In genomic region chr7:42745357-42746022, GRCh38 we compare ENCODE assay signal across 8 cellular contexts.
DNase-seq lines count a peak whose midpoint lies in the region; ATAC-seq, FAIRE-seq and TF ChIP-seq lines count a peak whose summit lies in the region.

No MANE protein-coding gene starts in this region.

- H3K4me3 ChIP-seq in HFF-Myc (replicated peaks; ENCODE audit: low read depth, low read length) (no peak overlapping the region), heart right ventricle (no peak overlapping the region)

- no TSS peak for BruUV-seq in Calu3 (replicated peaks; lab: Mats Ljungman, UMichigan)

- peaks cover 0 to 8% (median 0%) of the 10 kb centered on the region in 11 donors for H3K9me3 ChIP-seq in heart right ventricle

- no peak for TF ChIP-seq POLR2A in GM12891 (IDR thresholded peaks at IDR 0.05; ENCODE audit: low read depth, low read length)

- 34 to 35% methylated on average over 3 of the region's 3 CpGs for WGBS in heart right ventricle, 2 donors

- no peak overlapping the region for H3K4me3 Mint-ChIP-seq in Calu3 (ENCODE audit: low read depth, unreplicated experiment)
- H3K4me3 Mint-ChIP-seq in activated CD4-positive, alpha-beta T cell treated with anti-CD3 and anti-CD28 coated beads, Interleukin-2, amount 10 ng/mL, durations not matched to agents 24 days and 14 days = no peak overlapping the region
- H3K4me3 Mint-ChIP-seq in stimulated activated naive B cell treated with anti-CD40 and anti-IgM and Interleukin-4, amounts not matched to agents 10 μg/mL and 1 μg/mL and 100 μg/mL, for 72 hours = no peak overlapping the region

- peaks cover 15% of the 10 kb centered on the region for H3K9me3 Mint-ChIP-seq in Calu3 (ENCODE audit: low read depth, unreplicated experiment)
- H3K9me3 Mint-ChIP-seq in activated CD4-positive, alpha-beta T cell treated with anti-CD3 and anti-CD28 coated beads, Interleukin-2, amount 10 ng/mL, durations not matched to agents 24 days and 14 days = peaks cover 7% of the 10 kb centered on the region
- H3K9me3 Mint-ChIP-seq in stimulated activated naive B cell treated with anti-CD40 and anti-IgM and Interleukin-4, amounts not matched to agents 10 μg/mL and 1 μg/mL and 100 μg/mL, for 72 hours = peaks cover 0 to 4% of the 10 kb centered on the region in 2 donors

- H3K27me3 Mint-ChIP-seq in Calu3 (ENCODE audit: unreplicated experiment) = no peaks in the 10 kb centered on the region
- H3K27me3 Mint-ChIP-seq in activated CD4-positive, alpha-beta T cell treated with anti-CD3 and anti-CD28 coated beads, Interleukin-2, amount 10 ng/mL, durations not matched to agents 24 days and 14 days = no peaks in the 10 kb centered on the region
- H3K27me3 Mint-ChIP-seq in stimulated activated naive B cell treated with anti-CD40 and anti-IgM and Interleukin-4, amounts not matched to agents 10 μg/mL and 1 μg/mL and 100 μg/mL, for 72 hours = peaks cover 0 to 3% of the 10 kb centered on the region in 2 donors

- intact Hi-C loops in Calu3 (cut with micrococcal nuclease; ENCODE audit: unreplicated experiment) (no loop called here), heart right ventricle (cut with DNase I) (no loop called here)
- intact Hi-C loops in activated CD4-positive, alpha-beta T cell treated with anti-CD3 and anti-CD28 coated beads, Interleukin-2, amount 10 ng/mL, durations not matched to agents 24 days and 14 days (cut with micrococcal nuclease) = loop anchor here (10.0 kb wide), 1 partner anchor 139 kb away; no protein-coding TSS in a partner anchor

- CTCF ChIA-PET in Calu3 (lab: Charles Lee) = interaction anchor here (0.6 kb wide), 1 partner anchor 954 kb away, joined by 3 read pairs; no protein-coding TSS in a partner anchor

- H3K27ac ChIP-seq in heart right ventricle = peak overlapping the region in 1 of 10 donors; percentile 1

- DNase-seq in Calu3 = peak; percentile 43
- DNase-seq in HFF-Myc (ENCODE audit: extremely low read depth, low read depth) = no peak
- peak; percentile 63 for DNase-seq in activated CD4-positive, alpha-beta T cell treated with anti-CD3 and anti-CD28 coated beads, Interleukin-2, amount 10 ng/mL, durations not matched to agents 24 days and 14 days
- peak; percentile 33 to 36 for DNase-seq in heart right ventricle
- DNase-seq in stimulated activated naive B cell treated with anti-CD40 and anti-IgM and Interleukin-4, amounts not matched to agents 10 μg/mL and 1 μg/mL and 100 μg/mL, for 72 hours = peak; percentile 1
- DNase-seq in effector CD8-positive, alpha-beta T cell (lab: John Stamatoyannopoulos, UW) = no peak
- DNase-seq in GM12891 (ENCODE audit: insufficient read length, low spot score) = no peak

- no peak for FAIRE-seq in GM12891 (lab: Jason Lieb, UNC)

- no peaks in the 10 kb centered on the region for H3K4me1 Mint-ChIP-seq in Calu3 (ENCODE audit: low read depth, unreplicated experiment)
- H3K4me1 Mint-ChIP-seq in activated CD4-positive, alpha-beta T cell treated with anti-CD3 and anti-CD28 coated beads, Interleukin-2, amount 10 ng/mL, durations not matched to agents 24 days and 14 days = no peaks in the 10 kb centered on the region
- H3K4me1 Mint-ChIP-seq in stimulated activated naive B cell treated with anti-CD40 and anti-IgM and Interleukin-4, amounts not matched to agents 10 μg/mL and 1 μg/mL and 100 μg/mL, for 72 hours = no peaks in the 10 kb centered on the region

- H3K36me3 ChIP-seq in heart right ventricle = no peaks in the 10 kb centered on the region

- no peaks in the 10 kb centered on the region for H3K27me3 ChIP-seq in heart right ventricle

- TF ChIP-seq CTCF in Calu3 (IDR thresholded peaks at IDR 0.05; ENCODE audit: unreplicated experiment) = peak; percentile 61
- TF ChIP-seq CTCF in HFF-Myc (IDR thresholded peaks at IDR 0.05; ENCODE audit: low read depth, low read length, missing control alignments) = peak; percentile 89
- peak; percentile 8 to 59 (median 47) for TF ChIP-seq CTCF in heart right ventricle (IDR thresholded peaks at IDR 0.05)

- no peaks in the 10 kb centered on the region for H3K36me3 Mint-ChIP-seq in Calu3 (ENCODE audit: insufficient read depth, unreplicated experiment)
- H3K36me3 Mint-ChIP-seq in activated CD4-positive, alpha-beta T cell treated with anti-CD3 and anti-CD28 coated beads, Interleukin-2, amount 10 ng/mL, durations not matched to agents 24 days and 14 days (ENCODE audit: low read depth) = no peaks in the 10 kb centered on the region
- no peaks in the 10 kb centered on the region for H3K36me3 Mint-ChIP-seq in stimulated activated naive B cell treated with anti-CD40 and anti-IgM and Interleukin-4, amounts not matched to agents 10 μg/mL and 1 μg/mL and 100 μg/mL, for 72 hours

- H3K27ac Mint-ChIP-seq in Calu3 (ENCODE audit: unreplicated experiment) = no peak overlapping the region
- H3K27ac Mint-ChIP-seq in activated CD4-positive, alpha-beta T cell treated with anti-CD3 and anti-CD28 coated beads, Interleukin-2, amount 10 ng/mL, durations not matched to agents 24 days and 14 days = no peak overlapping the region
- no peak overlapping the region for H3K27ac Mint-ChIP-seq in stimulated activated naive B cell treated with anti-CD40 and anti-IgM and Interleukin-4, amounts not matched to agents 10 μg/mL and 1 μg/mL and 100 μg/mL, for 72 hours

- H3K4me1 ChIP-seq in heart right ventricle = peaks cover 0 to 14% (median 0%) of the 10 kb centered on the region in 9 donors

- ATAC-seq in heart right ventricle (peak in 7 of 8 donors; percentile 60 to 92 (median 72)), GM21737 (IDR thresholded peaks at IDR 0.05; ENCODE audit: unreplicated experiment) (no peak)
- peak; percentile 49 to 55 for ATAC-seq in stimulated activated naive B cell treated with anti-CD40 and anti-IgM and Interleukin-4, amounts not matched to agents 10 μg/mL and 1 μg/mL and 100 μg/mL, for 72 hours (replicated peaks)

TF ChIP-seq in GM12891, 5 proteins besides CTCF, POLR2A, EP300 and RAD21:
- TF ChIP-seq SPI1 (IDR thresholded peaks at IDR 0.05; ENCODE audit: low read depth, low read length) (no peak), PAX5 (IDR thresholded peaks at IDR 0.05; ENCODE audit: insufficient read depth, low read length, severe bottlenecking) (no peak), POLR2AphosphoS5 (IDR thresholded peaks at IDR 0.05; ENCODE audit: low read depth, low read length) (no peak), POU2F2 (IDR thresholded peaks at IDR 0.05; ENCODE audit: low read depth, low read length) (no peak), TAF1 (IDR thresholded peaks at IDR 0.05; ENCODE audit: low read depth, low read length) (no peak)
TF ChIP-seq in GM12891: peak in this region for 0.

Comparison
In these comparisons a context has a peak if more than half of its experiments do, and no peak if none do; other contexts are left out.
1. DNase-seq: peak in Calu3 (single experiment), activated CD4-positive, alpha-beta T cell treated with anti-CD3 and anti-CD28 coated beads, Interleukin-2, amount 10 ng/mL, durations not matched to agents 24 days and 14 days (single experiment), heart right ventricle (2 of 2) and stimulated activated naive B cell treated with anti-CD40 and anti-IgM and Interleukin-4, amounts not matched to agents 10 μg/mL and 1 μg/mL and 100 μg/mL, for 72 hours (single experiment); none in HFF-Myc (single experiment), effector CD8-positive, alpha-beta T cell (single experiment) and GM12891 (single experiment).
2. Peak in every context shown above with its lines, with median percentiles within 50 percentile points of each other: CTCF ChIP-seq.